24 cellular contexts compared by ENCODE assay signal in the genomic region with DNA sequence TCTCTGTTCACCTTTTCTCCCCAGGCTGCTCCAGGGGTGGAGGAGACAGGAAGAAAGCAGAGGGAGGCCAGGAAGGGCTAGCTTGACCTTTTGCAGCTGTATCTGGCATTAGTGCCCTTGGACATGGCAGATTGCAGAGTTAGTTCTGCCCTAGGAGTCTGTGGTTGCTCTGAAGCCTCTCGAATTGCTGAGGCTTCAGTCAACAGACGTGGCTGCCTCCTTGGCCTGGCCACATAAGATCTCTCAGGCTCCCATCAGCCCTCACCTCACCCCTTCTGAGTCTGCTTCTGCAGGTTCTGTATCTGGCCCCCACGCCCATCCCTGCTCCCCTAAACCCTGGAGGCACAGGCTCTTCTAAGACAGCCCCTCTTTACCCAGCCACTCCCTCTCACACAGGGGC.
"Had no signal": no experiment of that assay in that cellular context is flagged by ENCODE, and none has a peak within 500 bp of the region (broad histone marks: within the 10 kb centered on the region; RNA-seq: fewer than 3 reads in every experiment).

No MANE protein-coding gene starts in this region.

- H3K9ac ChIP-seq: parathyroid adenoma had no signal

- H3K4me3 Mint-ChIP-seq: immature natural killer cell; memory B cell; mesothelial cell of epicardium; naive B cell; natural killer cell treated with Interleukin-12 subunit alpha and Interleukin-12 subunit beta and Interleukin-15 and Interleukin-18, amount 100 ng/mL, for 72 hours; neural crest cell; stimulated activated effector memory CD8-positive, alpha-beta T cell treated with anti-CD3 and anti-CD28 coated beads, Interleukin-12 subunit alpha, Interleukin-12 subunit beta, amount 100 ng/mL, for 72 hours; type B pancreatic cell had no signal

- ATAC-seq: mucosa of descending colon; natural killer cell treated with Interleukin-12 subunit alpha and Interleukin-12 subunit beta and Interleukin-15 and Interleukin-18, amount 100 ng/mL, for 72 hours; right lobe of liver; stimulated activated naive CD8-positive, alpha-beta T cell treated with anti-CD3 and anti-CD28 coated beads, Interleukin-15, Interleukin-2, amounts not matched to agents 100 U/mL and 50 U/mL, for 24 hours had no signal

- H3K4me1 ChIP-seq: parathyroid adenoma, right lobe of liver, testis, tibial artery had no signal

- H2AFZ ChIP-seq: parathyroid adenoma had no signal

- H3K9me3 ChIP-seq: mucosa of descending colon, right lobe of liver, testis, tibial artery had no signal

- H3K4me3 ChIP-seq: dorsolateral prefrontal cortex, lung, mucosa of descending colon, right lobe of liver, testis, tibial artery had no signal

- H3K36me3 Mint-ChIP-seq: memory B cell; mesothelial cell of epicardium; naive B cell; natural killer cell treated with Interleukin-12 subunit alpha and Interleukin-12 subunit beta and Interleukin-15 and Interleukin-18, amount 100 ng/mL, for 72 hours; stimulated activated effector memory CD8-positive, alpha-beta T cell treated with anti-CD3 and anti-CD28 coated beads, Interleukin-12 subunit alpha, Interleukin-12 subunit beta, amount 100 ng/mL, for 72 hours; type B pancreatic cell had no signal

- H3K9me3 Mint-ChIP-seq: immature natural killer cell; natural killer cell treated with Interleukin-12 subunit alpha and Interleukin-12 subunit beta and Interleukin-15 and Interleukin-18, amount 100 ng/mL, for 72 hours; neural crest cell; stimulated activated effector memory CD8-positive, alpha-beta T cell treated with anti-CD3 and anti-CD28 coated beads, Interleukin-12 subunit alpha, Interleukin-12 subunit beta, amount 100 ng/mL, for 72 hours had no signal

- DNase-seq: dorsolateral prefrontal cortex; effector CD4-positive, alpha-beta T cell; hypothalamus; immature natural killer cell; mucosa of descending colon; naive B cell; small intestine; stimulated activated CD4-positive, alpha-beta T cell treated with anti-CD3 and anti-CD28 coated beads, Interleukin-12 subunit alpha, Interleukin-12 subunit beta, amount 100 ng/mL, for 4 hours; stimulated activated CD4-positive, alpha-beta T cell treated with anti-CD3 and anti-CD28 coated beads, Interleukin-1b, Interleukin-23, amount 100 ng/mL, for 48 hours; stimulated activated CD4-positive, alpha-beta T cell treated with anti-CD3 and anti-CD28 coated beads, Interleukin-4, amount 100 ng/mL, for 1 hour; stimulated activated naive CD8-positive, alpha-beta T cell treated with anti-CD3 and anti-CD28 coated beads, Interleukin-15, Interleukin-2, amounts not matched to agents 100 U/mL and 50 U/mL, for 24 hours; substantia nigra; testis; tibial artery had no signal

- H3K27ac ChIP-seq: dorsolateral prefrontal cortex, parathyroid adenoma, right lobe of liver, testis, tibial artery had no signal

- H3K27me3 ChIP-seq: dorsolateral prefrontal cortex, right lobe of liver, testis, tibial artery had no signal

- H3K79me2 ChIP-seq: parathyroid adenoma had no signal

- H3K27ac Mint-ChIP-seq: immature natural killer cell; memory B cell; mesothelial cell of epicardium; naive B cell; natural killer cell treated with Interleukin-12 subunit alpha and Interleukin-12 subunit beta and Interleukin-15 and Interleukin-18, amount 100 ng/mL, for 72 hours; progenitor cell of endocrine pancreas; stimulated activated effector memory CD8-positive, alpha-beta T cell treated with anti-CD3 and anti-CD28 coated beads, Interleukin-12 subunit alpha, Interleukin-12 subunit beta, amount 100 ng/mL, for 72 hours; type B pancreatic cell had no signal

- H3K36me3 ChIP-seq: right lobe of liver, tibial artery had no signal

- H3K4me1 Mint-ChIP-seq: immature natural killer cell; memory B cell; naive B cell; neural crest cell; stimulated activated effector memory CD8-positive, alpha-beta T cell treated with anti-CD3 and anti-CD28 coated beads, Interleukin-12 subunit alpha, Interleukin-12 subunit beta, amount 100 ng/mL, for 72 hours had no signal
